Comparison of ENCODE assay signal across 8 cellular contexts in the genomic region with DNA sequence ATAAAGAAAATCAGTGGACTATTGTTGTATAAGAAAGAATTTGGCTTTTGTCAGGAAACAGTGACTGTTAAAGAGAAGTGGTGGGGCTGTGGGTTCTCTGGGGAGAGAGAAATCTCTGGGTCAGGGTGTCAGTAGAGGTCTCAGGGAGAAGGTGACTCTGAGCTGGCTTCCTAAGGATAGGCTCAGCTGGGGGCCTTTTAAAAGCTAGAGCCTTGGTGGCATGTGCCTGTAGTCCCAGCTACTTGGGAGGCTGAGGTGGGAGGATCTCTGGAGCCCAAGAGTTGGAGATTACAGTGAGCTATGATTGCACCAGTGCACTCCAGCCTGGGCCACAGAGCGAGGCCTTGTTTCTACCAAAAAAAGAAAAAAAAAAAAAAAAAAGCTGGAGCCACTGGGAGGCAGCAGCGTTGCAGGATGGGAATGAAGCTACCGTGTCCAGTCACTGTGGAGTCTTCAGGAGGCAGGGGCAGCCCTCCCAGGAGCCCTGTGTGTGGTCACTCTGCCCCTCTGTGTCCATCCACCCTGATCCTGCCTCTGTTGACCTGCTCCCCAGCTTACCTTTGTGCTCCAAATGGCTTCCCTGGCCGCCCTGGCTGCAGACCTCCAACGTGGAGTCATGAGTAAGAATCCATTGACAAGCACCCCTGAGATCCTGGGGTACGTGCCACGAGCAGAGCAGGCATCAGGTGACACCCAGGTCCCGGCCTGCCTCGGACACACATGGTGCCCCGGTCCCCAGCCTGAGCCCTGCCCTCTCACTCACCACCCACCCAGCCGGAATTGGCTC. TPM values are rescaled to one million over a fixed set of nuclear protein-coding genes. Genes with fewer than 3 reads are reported as not detected.
DNase-seq lines count a peak whose midpoint lies in the region; ATAC-seq and TF ChIP-seq lines count a peak whose summit lies in the region.

No MANE protein-coding gene starts in this region.

- TF ChIP-seq CTCF in PC-9 (conservative IDR thresholded peaks at IDR 0.05) (no peak; the same call in 1 of the 2 replicates), esophagus muscularis mucosa (IDR thresholded peaks at IDR 0.05) (no peak), progenitor cell of endocrine pancreas (IDR thresholded peaks at IDR 0.05; ENCODE audit: unreplicated experiment) (no peak)

- H3K9me2 ChIP-seq in PC-9 (ENCODE audit: insufficient read depth), result no peaks in the 10 kb centered on the region

- H3K36me3 Mint-ChIP-seq in progenitor cell of endocrine pancreas (ENCODE audit: insufficient read depth), result peaks cover 8% of the 10 kb centered on the region

- H3K27me3 ChIP-seq in PC-9 (ENCODE audit: insufficient read depth, low read depth), result no peaks in the 10 kb centered on the region
- no peaks in the 10 kb centered on the region for H3K27me3 ChIP-seq in esophagus muscularis mucosa

- DNase-seq in ELR (ENCODE audit: low read depth) (peak; percentile 54), PC-9 (no peak), esophagus muscularis mucosa (ENCODE audit: extremely low spot score) (no peak), progenitor cell of endocrine pancreas (ENCODE audit: low spot score, unreplicated experiment) (no peak), GF-D8 (lab: John Stamatoyannopoulos, UW) (no peak)

- no peaks in the 10 kb centered on the region for H3K9me3 ChIP-seq in PC-9 (ENCODE audit: insufficient read depth, low read depth)
- no peaks in the 10 kb centered on the region for H3K9me3 ChIP-seq in esophagus muscularis mucosa

- H3K36me3 ChIP-seq in PC-9 (ENCODE audit: low read depth) (no peaks in the 10 kb centered on the region), esophagus muscularis mucosa (peaks cover 0 to 10% (median 9%) of the 10 kb centered on the region in 4 donors)

- no peaks in the 10 kb centered on the region for H3K79me2 ChIP-seq in PC-9 (ENCODE audit: low read depth)

- TF ChIP-seq POLR2A in esophagus muscularis mucosa (IDR thresholded peaks at IDR 0.05; ENCODE audit: low read depth), result no peak

- intact Hi-C loops in PC-9 (cut with micrococcal nuclease; ENCODE audit: unreplicated experiment), result no loop called here
- intact Hi-C loops in esophagus muscularis mucosa (cut with DNase I), result no loop called here

- ATAC-seq in GM21717 (IDR thresholded peaks at IDR 0.05; ENCODE audit: unreplicated experiment), result no peak
- ATAC-seq in GM18861 (IDR thresholded peaks at IDR 0.05; ENCODE audit: unreplicated experiment), result no peak
- ATAC-seq in GM18520 (IDR thresholded peaks at IDR 0.05; ENCODE audit: unreplicated experiment), result no peak

- H2AFZ ChIP-seq in PC-9, result no peak overlapping the region

- POLR2A ChIA-PET in PC-9 (lab: Charles Lee; ENCODE audit: unreplicated experiment), result interaction anchor here (0.6 kb wide), 1 partner anchor 1865 kb away, joined by 6 read pairs; no protein-coding TSS in a partner anchor

- no peak overlapping the region for H3K4me3 ChIP-seq in PC-9
- no peak overlapping the region for H3K4me3 ChIP-seq in esophagus muscularis mucosa

- no peak overlapping the region for H3K4me3 Mint-ChIP-seq in progenitor cell of endocrine pancreas (ENCODE audit: low read depth)

- peak overlapping the region; percentile 56 for H3K27ac Mint-ChIP-seq in progenitor cell of endocrine pancreas

- peaks cover 6% of the 10 kb centered on the region for H3K4me1 Mint-ChIP-seq in progenitor cell of endocrine pancreas (ENCODE audit: low read depth)

- CTCF ChIA-PET in PC-9 (lab: Charles Lee), result interaction anchor here (0.5 to 0.7 kb wide), 9 partner anchors 16 to 1703 kb away, joined by 3 to 12 read pairs (median 4); partner anchors contain the start of gene SUSD2

- H3F3A ChIP-seq in PC-9 (ENCODE audit: insufficient read depth, low read depth), result peaks cover 16% of the 10 kb centered on the region; the same call in 1 of the 2 replicates

- no peaks in the 10 kb centered on the region for H3K9me3 Mint-ChIP-seq in progenitor cell of endocrine pancreas (ENCODE audit: low read depth)

- TF ChIP-seq EP300 in esophagus muscularis mucosa (IDR thresholded peaks at IDR 0.05), result no peak

- H3K4me1 ChIP-seq in PC-9 (replicated peaks; ENCODE audit: insufficient read depth), result peaks cover 21% of the 10 kb centered on the region
- peaks cover 4 to 24% (median 22%) of the 10 kb centered on the region in 4 donors for H3K4me1 ChIP-seq in esophagus muscularis mucosa

- H3K4me2 ChIP-seq in PC-9, result peak overlapping the region; percentile 1; the same call in 1 of the 2 replicates

- no TSS peak for BruUV-seq in PC-9 (replicated peaks; lab: Mats Ljungman, UMichigan)

- 67% methylated on average over 6 of the region's 11 CpGs for WGBS in esophagus muscularis mucosa

- H3K27me3 Mint-ChIP-seq in progenitor cell of endocrine pancreas, result no peaks in the 10 kb centered on the region

- H3K27ac ChIP-seq in PC-9, result peak overlapping the region; percentile 69
- peak overlapping the region; percentile 26 to 60 (median 45) for H3K27ac ChIP-seq in esophagus muscularis mucosa (replicated peaks in 1 of 4)

- H4K20me1 ChIP-seq in PC-9 (ENCODE audit: insufficient read depth), result no peaks in the 10 kb centered on the region

RNA-seq across cellular contexts. Expression of gene MIF, which starts 5.4 kb away (rescaled TPM):
- total RNA-seq in PC-9 (2021) (531 and 695 TPM in 2 replicates), esophagus muscularis mucosa (100 to 1,000 TPM; 158 to 372 (median 263) TPM), progenitor cell of endocrine pancreas (562 and 580 TPM in 2 replicates)

RNA-seq across cellular contexts. Expression of gene SLC2A11, which starts 31.1 kb away (rescaled TPM):
- total RNA-seq in PC-9 (2021) (24.0 and 26.9 TPM in 2 replicates), esophagus muscularis mucosa (10 to 100 TPM; 11.6 to 17.4 (median 15.3) TPM), progenitor cell of endocrine pancreas (39.7 and 40.1 TPM in 2 replicates)

RNA-seq across cellular contexts. Expression of gene DERL3, which starts 50.0 kb away (rescaled TPM):
- total RNA-seq in PC-9 (2021) (0.41 and 1.2 TPM in 2 replicates), esophagus muscularis mucosa (not detected), progenitor cell of endocrine pancreas (1.5 and 2.8 TPM in 2 replicates)
